8 cellular contexts compared by ENCODE assay signal in the genomic region with DNA sequence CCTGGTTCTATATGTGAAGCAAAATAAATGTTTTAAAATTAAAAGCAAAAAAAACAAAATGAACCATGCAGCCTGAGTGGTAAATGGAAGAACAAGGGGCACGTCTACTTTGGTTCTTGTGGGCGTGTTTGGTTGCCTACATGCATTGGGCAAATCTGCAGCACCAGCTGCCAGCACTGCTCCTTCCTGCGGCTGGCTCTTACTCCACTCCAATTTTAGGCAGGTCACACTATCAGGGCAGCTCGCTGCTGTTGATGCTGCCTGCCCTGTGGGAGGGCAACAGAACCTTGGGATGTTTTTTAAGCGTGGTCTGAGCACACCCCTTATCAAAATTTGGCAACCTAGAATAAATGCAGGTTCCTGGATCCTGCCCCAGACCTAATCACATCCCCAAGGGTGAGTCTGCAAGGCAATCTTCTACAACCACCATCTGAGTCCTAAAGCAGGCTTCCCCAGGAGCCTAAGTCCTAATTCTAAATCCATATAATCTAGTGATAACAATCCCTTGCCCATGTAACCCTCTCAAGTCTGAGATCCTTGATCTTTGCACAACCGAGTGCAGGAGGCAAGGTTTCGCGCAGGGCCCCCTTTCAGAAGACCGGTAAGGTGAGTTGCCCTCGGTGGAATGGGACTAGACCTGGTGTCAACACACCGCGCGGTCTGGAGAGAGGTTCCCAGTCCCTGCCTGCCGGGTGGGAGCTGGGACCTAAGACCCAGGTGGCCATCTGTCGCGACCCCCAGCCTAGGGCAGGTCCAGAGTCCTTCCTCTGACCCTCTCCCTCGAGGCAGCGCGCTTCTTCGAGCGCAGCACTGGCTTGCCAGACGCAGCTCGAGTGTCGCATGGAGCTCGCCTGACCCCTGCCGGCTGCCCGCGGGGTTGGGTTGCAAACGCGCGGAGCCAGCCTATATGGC. TPM values are rescaled to one million over a fixed set of nuclear protein-coding genes. Genes with fewer than 3 reads are reported as not detected.
DNase-seq lines count a peak whose midpoint lies in the region; ATAC-seq and TF ChIP-seq lines count a peak whose summit lies in the region.

No MANE protein-coding gene starts in this region.

- no peaks in the 10 kb centered on the region for H3K4me1 Mint-ChIP-seq in activated T-helper 17 cell treated with anti-CD3 and anti-CD28 coated beads, Interleukin-2, amount 50 U/mL, for 72 hours

- H3K27me3 ChIP-seq in osteoblast (ENCODE audit: insufficient read depth, low read length) (no peaks in the 10 kb centered on the region), testis (no peaks in the 10 kb centered on the region)

- peaks cover 13% of the 10 kb centered on the region for H3K36me3 ChIP-seq in osteoblast (ENCODE audit: insufficient read depth, low read length)
- H3K36me3 ChIP-seq in testis (ENCODE audit: low read depth, missing control alignments): no peaks in the 10 kb centered on the region

- TF ChIP-seq POLR2A in testis (IDR thresholded peaks at IDR 0.05): no peak

- DNase-seq in NCI-H345 (lab: John Stamatoyannopoulos, UW): peak; percentile 57
- no peak for DNase-seq in NCI-H345 treated with DMSO at 0.1 percent for 48 hours (lab: John Stamatoyannopoulos, UW; ENCODE audit: unreplicated experiment)
- peak; percentile 61 for DNase-seq in RPMI7951 (ENCODE audit: low read depth)
- DNase-seq in foreskin fibroblast: peak in 1 of 2 donors; percentile 85
- DNase-seq in osteoblast (ENCODE audit: insufficient read length, low spot score, missing footprints): peak; percentile 97
- peak; percentile 85 for DNase-seq in testis

- no peak overlapping the region for H3K4me3 Mint-ChIP-seq in activated T-helper 17 cell treated with anti-CD3 and anti-CD28 coated beads, Interleukin-2, amount 50 U/mL, for 72 hours

- no peaks in the 10 kb centered on the region for H3K9me3 Mint-ChIP-seq in activated T-helper 17 cell treated with anti-CD3 and anti-CD28 coated beads, Interleukin-2, amount 50 U/mL, for 72 hours

- peak overlapping the region; percentile 81 for H3K4me2 ChIP-seq in osteoblast (ENCODE audit: insufficient read depth, low read length)

- peak; percentile 67 for ATAC-seq in HG03521 (IDR thresholded peaks at IDR 0.05; ENCODE audit: unreplicated experiment)
- peak; percentile 98 for ATAC-seq in activated T-helper 17 cell treated with anti-CD3 and anti-CD28 coated beads, Interleukin-2, amount 50 U/mL, for 72 hours (replicated peaks)

- H3K9me3 ChIP-seq in osteoblast (ENCODE audit: low read depth, low read length) (no peaks in the 10 kb centered on the region), testis (no peaks in the 10 kb centered on the region)

- no peak overlapping the region for H2AFZ ChIP-seq in osteoblast (ENCODE audit: low read length)

- no peak overlapping the region for H3K27ac Mint-ChIP-seq in activated T-helper 17 cell treated with anti-CD3 and anti-CD28 coated beads, Interleukin-2, amount 50 U/mL, for 72 hours

- H3K36me3 Mint-ChIP-seq in activated T-helper 17 cell treated with anti-CD3 and anti-CD28 coated beads, Interleukin-2, amount 50 U/mL, for 72 hours (ENCODE audit: low read depth): peaks cover 14% of the 10 kb centered on the region

- no peaks in the 10 kb centered on the region for H3K79me2 ChIP-seq in osteoblast (ENCODE audit: insufficient read depth, low read length)

- H3K27me3 Mint-ChIP-seq in activated T-helper 17 cell treated with anti-CD3 and anti-CD28 coated beads, Interleukin-2, amount 50 U/mL, for 72 hours: no peaks in the 10 kb centered on the region

- H3K4me1 ChIP-seq in osteoblast (ENCODE audit: insufficient read depth, low read length) (peaks cover 9% of the 10 kb centered on the region), testis (peaks cover 23% of the 10 kb centered on the region)

- H4K20me1 ChIP-seq in osteoblast (ENCODE audit: insufficient read depth, low read length): peaks cover 5% of the 10 kb centered on the region

- TF ChIP-seq CTCF in foreskin fibroblast (IDR thresholded peaks at IDR 0.05; ENCODE audit: low read depth, low read length): peak; percentile 87
- TF ChIP-seq CTCF in osteoblast (IDR thresholded peaks at IDR 0.05; ENCODE audit: extremely low read depth, low read depth, low read length): peak; percentile 86
- peak; percentile 87 to 93 (median 89) for TF ChIP-seq CTCF in testis (IDR thresholded peaks at IDR 0.05)

- H3K27ac ChIP-seq in osteoblast (ENCODE audit: low read depth, low read length): no peak overlapping the region
- no peak overlapping the region for H3K27ac ChIP-seq in testis

- 11 to 12% methylated on average over 19 to 31 of the region's 31 CpGs for WGBS in testis, 2 donors

- intact Hi-C loops in testis (cut with DNase I; ENCODE audit: low total_unique reads): loop anchor here (10.0 kb wide), 1 partner anchor 137 kb away; the partner anchor contains the start of gene ANKRD63

- no peak overlapping the region for H3K4me3 ChIP-seq in foreskin fibroblast (ENCODE audit: low read depth in 1 of 2, low read length in 2 of 2)
- H3K4me3 ChIP-seq in osteoblast (ENCODE audit: insufficient read depth, low read length): peak overlapping the region; percentile 49
- no peak overlapping the region for H3K4me3 ChIP-seq in testis

RNA-seq across cellular contexts. Expression of gene IVD, which starts 15.9 kb away (rescaled TPM):
- 21.0 and 24.5 TPM in 2 replicates for total RNA-seq in RPMI7951 (2014; rRNA removed; shearing (Covaris generic))
- total RNA-seq in activated T-helper 17 cell treated with anti-CD3 and anti-CD28 coated beads, Interleukin-2, amount 50 U/mL, for 72 hours: 10 to 100 TPM; 48.8 to 57.9 TPM
- total RNA-seq in osteoblast: 38.6 and 46.3 TPM in 2 replicates
- 10 to 100 TPM; 79.1 to 94.7 TPM for total RNA-seq in testis
- 88.7 TPM for polyA plus RNA-seq in testis (ENCODE audit: insufficient read depth, low read depth, low replicate concordance)

RNA-seq across cellular contexts. Expression of gene BAHD1, which starts 19.3 kb away (rescaled TPM):
- 7.6 and 11.5 TPM in 2 replicates for total RNA-seq in RPMI7951 (2014; rRNA removed; shearing (Covaris generic))
- 10 to 100 TPM; 16.6 to 20.3 TPM for total RNA-seq in activated T-helper 17 cell treated with anti-CD3 and anti-CD28 coated beads, Interleukin-2, amount 50 U/mL, for 72 hours
- total RNA-seq in osteoblast (10.0 and 10.5 TPM in 2 replicates), testis (10 to 100 TPM; 52.0 to 53.9 TPM)
- polyA plus RNA-seq in testis (ENCODE audit: insufficient read depth, low read depth, low replicate concordance): 47.9 TPM

RNA-seq across cellular contexts. Expression of gene KNSTRN, which starts 39.0 kb away (rescaled TPM):
- 186 and 201 TPM in 2 replicates for total RNA-seq in RPMI7951 (2014; rRNA removed; shearing (Covaris generic))
- total RNA-seq in activated T-helper 17 cell treated with anti-CD3 and anti-CD28 coated beads, Interleukin-2, amount 50 U/mL, for 72 hours: 10 to 100 TPM; 48.5 to 65.9 TPM
- total RNA-seq in osteoblast (19.9 and 28.6 TPM in 2 replicates), testis (10 to 100 TPM; 39.6 to 66.9 TPM)
- polyA plus RNA-seq in testis (ENCODE audit: insufficient read depth, low read depth, low replicate concordance): 125 TPM

RNA-seq across cellular contexts. Expression of gene CHST14, which starts 49.3 kb away (rescaled TPM):
- total RNA-seq in RPMI7951 (2014; rRNA removed; shearing (Covaris generic)): 27.1 and 29.3 TPM in 2 replicates
- 10 to 100 TPM in 1 of 2 donors, 1 to 10 TPM in 1; 6.0 to 12.1 TPM for total RNA-seq in activated T-helper 17 cell treated with anti-CD3 and anti-CD28 coated beads, Interleukin-2, amount 50 U/mL, for 72 hours
- total RNA-seq in osteoblast: 13.4 and 13.6 TPM in 2 replicates
- total RNA-seq in testis: 10 to 100 TPM in 1 of 2 donors, 1 to 10 TPM in 1; 5.4 to 13.0 TPM
- polyA plus RNA-seq in testis (ENCODE audit: insufficient read depth, low read depth, low replicate concordance): 16.7 TPM
